9 cellular contexts compared by ENCODE assay signal in the genomic region with DNA sequence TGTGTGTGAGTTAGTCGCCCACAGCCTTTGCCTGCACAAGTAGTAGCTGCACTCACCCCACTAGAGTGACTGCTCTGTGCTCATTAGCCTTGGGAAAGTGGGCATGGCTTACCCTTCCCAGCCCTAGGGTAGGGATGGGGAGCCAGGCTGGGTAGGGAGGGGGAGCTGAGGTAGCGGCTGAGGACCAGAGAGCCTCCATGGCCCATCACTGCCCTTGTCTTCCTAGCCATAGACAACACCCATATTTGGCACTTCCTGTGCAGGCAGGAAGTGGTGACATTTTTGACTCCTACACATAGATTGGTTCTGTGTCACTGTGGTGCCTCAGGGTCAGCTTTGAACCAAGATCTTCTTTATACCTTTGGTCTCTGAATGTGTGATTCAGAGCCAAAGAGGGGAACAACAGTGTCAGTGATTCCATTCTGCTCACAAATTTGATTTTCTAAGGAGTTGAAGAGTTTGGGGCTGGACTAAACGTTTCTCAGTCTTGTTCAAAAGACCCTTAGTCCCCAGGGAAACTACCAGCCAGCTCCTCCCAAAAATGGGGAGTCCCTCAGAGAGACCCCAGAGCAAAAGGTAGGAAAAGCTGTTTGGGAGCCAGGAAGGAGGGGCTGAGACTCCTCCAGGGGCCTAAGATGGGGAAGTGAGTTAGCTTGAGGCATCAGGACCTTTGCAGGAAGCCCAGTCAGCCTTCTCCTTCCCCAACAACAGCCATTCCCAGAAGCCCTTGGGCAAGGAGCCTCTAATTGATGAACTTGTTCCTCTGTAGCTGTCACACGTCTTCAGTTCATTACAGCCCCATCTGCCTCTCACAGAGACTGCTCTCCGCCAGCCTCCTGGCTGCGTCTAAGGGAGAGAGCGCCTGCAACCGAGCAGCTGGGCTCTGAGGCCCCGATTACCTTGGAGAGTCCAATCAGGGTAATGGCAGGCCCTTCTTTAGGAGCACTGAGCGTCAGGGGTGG.
A peak's percentile ranks its signal among the peaks of the same experiment; 100 is the strongest.
DNase-seq lines count a peak whose midpoint lies in the region; ATAC-seq lines count a peak whose summit lies in the region.
"Had no signal": no experiment of that assay in that cellular context is flagged by ENCODE, and none has a peak within 500 bp of the region (broad histone marks: within the 10 kb centered on the region; RNA-seq: fewer than 3 reads in every experiment).

No MANE protein-coding gene starts in this region.

- peaks cover 1% of the 10 kb centered on the region for H3K9me3 Mint-ChIP-seq in activated CD4-positive, alpha-beta T cell treated with anti-CD3 and anti-CD28 coated beads for 36 hours (ENCODE audit: low read depth)
- H3K9me3 Mint-ChIP-seq in activated naive CD4-positive, alpha-beta T cell treated with anti-CD3 and anti-CD28 coated beads for 36 hours = no peaks in the 10 kb centered on the region

- H3K36me3 Mint-ChIP-seq in activated CD4-positive, alpha-beta T cell treated with anti-CD3 and anti-CD28 coated beads for 36 hours (ENCODE audit: low read depth) = no peaks in the 10 kb centered on the region
- H3K36me3 Mint-ChIP-seq in activated naive CD4-positive, alpha-beta T cell treated with anti-CD3 and anti-CD28 coated beads for 36 hours (ENCODE audit: low read depth) = no peaks in the 10 kb centered on the region

- POLR2A ChIA-PET in activated CD4-positive, alpha-beta T cell treated with anti-CD3 and anti-CD28 coated beads for 36 hours (lab: Charles Lee) = no interaction called here

- intact Hi-C loops in activated CD4-positive, alpha-beta T cell treated with anti-CD3 and anti-CD28 coated beads for 36 hours (cut with DNase I, micrococcal nuclease) = loop anchor here in 1 of 2 experiments (1.0 to 2.0 kb wide), 3 partner anchors 195 to 319 kb away; a partner anchor contains a TSS
- intact Hi-C loops in activated naive CD4-positive, alpha-beta T cell treated with anti-CD3 and anti-CD28 coated beads for 36 hours (cut with micrococcal nuclease) = no loop called here

- no peaks in the 10 kb centered on the region for H3K27me3 Mint-ChIP-seq in activated CD4-positive, alpha-beta T cell treated with anti-CD3 and anti-CD28 coated beads for 36 hours
- no peaks in the 10 kb centered on the region for H3K27me3 Mint-ChIP-seq in activated naive CD4-positive, alpha-beta T cell treated with anti-CD3 and anti-CD28 coated beads for 36 hours (ENCODE audit: low read depth)

- peaks cover 23% of the 10 kb centered on the region for H3K4me1 Mint-ChIP-seq in activated CD4-positive, alpha-beta T cell treated with anti-CD3 and anti-CD28 coated beads for 36 hours
- H3K4me1 Mint-ChIP-seq in activated naive CD4-positive, alpha-beta T cell treated with anti-CD3 and anti-CD28 coated beads for 36 hours (ENCODE audit: low read depth) = peaks cover 15% of the 10 kb centered on the region

- peak; percentile 73 for DNase-seq in activated CD4-positive, alpha-beta T cell treated with anti-CD3 and anti-CD28 coated beads for 36 hours
- DNase-seq in activated CD4-positive, alpha-beta T cell treated with anti-CD3 and anti-CD28 coated beads, Interleukin-2, amount 50 U/mL, for 1 hour = no peak
- DNase-seq in NCI-H1694 (lab: John Stamatoyannopoulos, UW) = peak; percentile 45
- DNase-seq in activated naive CD4-positive, alpha-beta T cell treated with anti-CD3 and anti-CD28 coated beads for 36 hours = peak; percentile 62
- DNase-seq in stimulated activated CD4-positive, alpha-beta T cell treated with anti-CD3 and anti-CD28 coated beads, TNF-alpha, amount 100 ng/mL, for 48 hours (ENCODE audit: low read depth in 3 of 3) = peak; percentile 16 to 54 (median 39)
- DNase-seq in midbrain (lab: John Stamatoyannopoulos, UW) = no peak
- no peak for DNase-seq in SHP77 (lab: John Stamatoyannopoulos, UW)
- DNase-seq: effector memory CD8-positive, alpha-beta T cell had no signal

- CTCF ChIA-PET in activated CD4-positive, alpha-beta T cell treated with anti-CD3 and anti-CD28 coated beads for 36 hours (lab: Charles Lee) = interaction anchor here (0.6 to 1.3 kb wide), 5 partner anchors 20 to 176 kb away, joined by 3 to 6 read pairs (median 3); no protein-coding TSS in a partner anchor
- CTCF ChIA-PET in activated naive CD4-positive, alpha-beta T cell treated with anti-CD3 and anti-CD28 coated beads for 36 hours (lab: Charles Lee) = interaction anchor here (0.6 to 1.0 kb wide), 4 partner anchors 37 to 360 kb away, joined by 3 to 4 read pairs (median 4); a partner anchor contains a TSS

- H3K4me3 Mint-ChIP-seq in activated CD4-positive, alpha-beta T cell treated with anti-CD3 and anti-CD28 coated beads for 36 hours = no peak overlapping the region
- no peak overlapping the region for H3K4me3 Mint-ChIP-seq in activated naive CD4-positive, alpha-beta T cell treated with anti-CD3 and anti-CD28 coated beads for 36 hours
- H3K4me3 Mint-ChIP-seq: effector memory CD8-positive, alpha-beta T cell had no signal

- peak; percentile 98 for ATAC-seq in activated CD4-positive, alpha-beta T cell treated with anti-CD3 and anti-CD28 coated beads for 36 hours
- ATAC-seq in GM21786 (IDR thresholded peaks at IDR 0.05; ENCODE audit: unreplicated experiment) = no peak
- ATAC-seq: effector memory CD8-positive, alpha-beta T cell had no signal

- peak overlapping the region; percentile 92 for H3K27ac Mint-ChIP-seq in activated CD4-positive, alpha-beta T cell treated with anti-CD3 and anti-CD28 coated beads for 36 hours
- peak overlapping the region; percentile 89 for H3K27ac Mint-ChIP-seq in activated naive CD4-positive, alpha-beta T cell treated with anti-CD3 and anti-CD28 coated beads for 36 hours
- H3K27ac Mint-ChIP-seq: effector memory CD8-positive, alpha-beta T cell had no signal

Comparison
In these comparisons a context has a peak if more than half of its experiments do, and no peak if none do; other contexts are left out.
1. DNase-seq: peak in activated CD4-positive, alpha-beta T cell treated with anti-CD3 and anti-CD28 coated beads for 36 hours (single experiment), NCI-H1694 (single experiment), activated naive CD4-positive, alpha-beta T cell treated with anti-CD3 and anti-CD28 coated beads for 36 hours (single experiment) and stimulated activated CD4-positive, alpha-beta T cell treated with anti-CD3 and anti-CD28 coated beads, TNF-alpha, amount 100 ng/mL, for 48 hours (3 of 3); none in activated CD4-positive, alpha-beta T cell treated with anti-CD3 and anti-CD28 coated beads, Interleukin-2, amount 50 U/mL, for 1 hour (single experiment), midbrain (single experiment) and SHP77 (0 of 2).